1 cellular context compared by ENCODE assay signal in genomic region chr14:35121887-35122695, GRCh38.
TF ChIP-seq lines count a peak whose summit lies in the region.

PPP2R3C (minus strand) TSS chr14:35121990; CDS start chr14:35121959, 31 bp downstream.
PRORP (plus strand) TSS chr14:35122552; CDS start chr14:35123246, 694 bp downstream.

TF ChIP-seq in K562, 482 proteins besides CTCF, POLR2A, EP300 and RAD21 (continued from another document and continues in another):
- TF ChIP-seq ZNF318 (IDR thresholded peaks at IDR 0.05; ENCODE audit: borderline replicate concordance in 1 of 2, low read depth in 1 of 2) (no peak), CBX8 (IDR thresholded peaks at IDR 0.05; ENCODE audit: borderline replicate concordance, extremely low read depth, low read depth, low read length, poor library complexity, severe bottlenecking) (no peak), ZNF12 (CRISPR knock-in tag; IDR thresholded peaks at IDR 0.05) (peak; percentile 40; the same call in 1 of the 2 replicates), FOXP1 (CRISPR knock-in tag; IDR thresholded peaks at IDR 0.05) (peak; percentile 54; the same call in 1 of the 2 replicates), RBM14 (IDR thresholded peaks at IDR 0.05; ENCODE audit: borderline replicate concordance, insufficient read depth, low read depth, low read length) (no peak), ETV1 (tag; conservative IDR thresholded peaks at IDR 0.05; ENCODE audit: low read depth) (peak; percentile 71; the same call in 1 of the 2 replicates), ZZZ3 (IDR thresholded peaks at IDR 0.05) (no peak), ZNF316 (IDR thresholded peaks at IDR 0.05) (no peak), MBD1 (CRISPR knock-in tag; IDR thresholded peaks at IDR 0.05) (no peak), FOXA1 (IDR thresholded peaks at IDR 0.05; ENCODE audit: borderline replicate concordance) (no peak), BCLAF1 (IDR thresholded peaks at IDR 0.05; ENCODE audit: borderline replicate concordance in 1 of 2, control insufficient read depth in 1 of 2, low read depth in 2 of 2, low read length in 1 of 2) (0 out of 4 replicates have a peak, but pooled peaks of 1 of the 2 experiments have one; percentile 41), ZNF586 (CRISPR knock-in tag; conservative IDR thresholded peaks at IDR 0.05) (no peak), ZNF77 (CRISPR knock-in tag; IDR thresholded peaks at IDR 0.05) (no peak), KLF13 (tag; IDR thresholded peaks at IDR 0.05; ENCODE audit: borderline replicate concordance, low read depth) (no peak), SMAD3 (CRISPR knock-in tag; conservative IDR thresholded peaks at IDR 0.05) (no peak), MCM2 (IDR thresholded peaks at IDR 0.05; ENCODE audit: low read depth) (no peak), DACH1 (IDR thresholded peaks at IDR 0.05; ENCODE audit: partially characterized antibody) (no peak), CUX1 (CRISPR knock-in tag; IDR thresholded peaks at IDR 0.05) (no peak), ZNF766 (CRISPR knock-in tag; conservative IDR thresholded peaks at IDR 0.05) (no peak; the same call in 1 of the 2 replicates), COPS2 (conservative IDR thresholded peaks at IDR 0.05) (no peak), ZNF134 (CRISPR knock-in tag; conservative IDR thresholded peaks at IDR 0.05) (no peak), ZBTB11 (CRISPR knock-in tag; IDR thresholded peaks at IDR 0.05) (peak; percentile 84 to 98 (median 91); a peak in 5 of 6 replicates), ZNF384 (IDR thresholded peaks at IDR 0.05; ENCODE audit: low read depth, low read length) (no peak), ASH1L (IDR thresholded peaks at IDR 0.05; ENCODE audit: borderline replicate concordance, low read depth, partially characterized antibody) (peak; percentile 76), TEAD2 (tag; IDR thresholded peaks at IDR 0.05) (no peak), IRF1 (CRISPR knock-in tag; IDR thresholded peaks at IDR 0.05; ENCODE audit: borderline replicate concordance) (0 out of 2 replicates have a peak, but pooled peaks have one; percentile 74), CEBPG (CRISPR knock-in tag; IDR thresholded peaks at IDR 0.05) (peak; percentile 26; the same call in 1 of the 2 replicates), CEBPG (tag; conservative IDR thresholded peaks at IDR 0.05 in 1 of 2, IDR thresholded peaks at IDR 0.05 in 1 of 2) (no peak), ZNF398 (CRISPR knock-in tag; IDR thresholded peaks at IDR 0.05) (no peak)
